Comparison of ENCODE assay signal across 8 cellular contexts in the genomic region with DNA sequence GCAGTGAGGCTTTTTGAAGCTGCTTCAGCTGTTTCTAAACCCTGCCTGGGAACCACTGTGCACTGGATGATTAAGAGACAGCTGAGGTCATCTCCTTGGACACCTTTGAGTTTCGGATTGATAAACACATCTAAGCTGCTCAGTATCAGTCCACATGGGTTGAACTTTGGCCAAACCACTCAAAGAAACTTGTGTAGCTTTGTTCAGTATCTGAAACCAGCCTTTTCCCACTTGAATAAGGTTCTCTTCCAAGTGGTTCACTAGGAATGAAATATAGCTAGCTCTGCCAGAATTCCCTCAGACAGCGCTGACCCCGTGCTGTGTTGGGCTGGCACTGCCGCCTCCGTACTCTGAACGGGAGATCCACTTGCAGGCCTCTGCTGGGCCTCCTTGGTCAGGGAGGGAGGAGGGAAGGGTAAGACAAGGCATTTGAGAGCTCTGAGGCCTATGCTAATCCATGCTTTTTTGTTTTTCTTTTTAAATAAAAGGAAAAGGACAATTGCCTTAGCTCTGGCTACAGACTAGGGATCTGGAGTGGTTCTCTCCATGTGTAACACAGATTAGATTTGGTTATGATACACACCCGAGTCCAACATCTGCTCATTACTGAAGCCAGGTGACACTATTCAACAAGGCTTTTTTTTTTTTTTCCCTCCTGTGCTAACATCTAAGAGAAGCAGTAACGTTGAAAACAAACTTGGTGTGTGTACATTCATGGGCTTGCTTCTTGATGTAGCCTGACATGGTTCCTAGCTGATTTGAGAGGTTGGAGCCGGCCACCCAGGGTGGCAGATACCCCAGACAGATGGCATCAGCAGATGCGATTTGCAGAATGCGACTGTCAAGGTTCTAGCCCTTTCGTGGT.
DNase-seq lines count a peak whose midpoint lies in the region; ATAC-seq and TF ChIP-seq lines count a peak whose summit lies in the region.

No MANE protein-coding gene starts in this region.

- intact Hi-C loops in lower lobe of right lung (cut with DNase I) = no loop called here

- peaks cover 74% of the 10 kb centered on the region for H3K79me2 ChIP-seq in DND-41 (ENCODE audit: insufficient read depth, low read length)

- H3K27ac Mint-ChIP-seq in chondrocyte (ENCODE audit: unreplicated experiment) = no peak overlapping the region

- no peak overlapping the region for H3K27ac ChIP-seq in DND-41 (ENCODE audit: low read length)
- peak overlapping the region; percentile 38 for H3K27ac ChIP-seq in lower lobe of right lung

- H3K4me1 ChIP-seq in DND-41 (ENCODE audit: insufficient read depth, low read length) = no peaks in the 10 kb centered on the region
- H3K4me1 ChIP-seq in lower lobe of right lung = peaks cover 18% of the 10 kb centered on the region

- DNase-seq in DND-41 (no peak), astrocyte of the spinal cord (ENCODE audit: low read depth, low spot score) (peak; percentile 88), lower lobe of right lung (no peak), NCI-H1105 treated with DMSO at 0.1 percent for 48 hours (lab: John Stamatoyannopoulos, UW) (no peak), chondrocyte (ENCODE audit: low spot score) (no peak)
- DNase-seq in activated CD4-positive, CD25-positive, alpha-beta regulatory T cell (lab: John Stamatoyannopoulos, UW) = no peak

- H4K20me1 ChIP-seq in DND-41 (ENCODE audit: insufficient read depth, low read length) = peaks cover 39% of the 10 kb centered on the region; the same call in 1 of the 2 replicates

- no peak overlapping the region for H3K4me2 ChIP-seq in DND-41 (ENCODE audit: insufficient read depth, low read length)

- no peak overlapping the region for H2AFZ ChIP-seq in DND-41 (ENCODE audit: low read depth, low read length)

- no peak overlapping the region for H3K4me3 Mint-ChIP-seq in chondrocyte (ENCODE audit: unreplicated experiment)

- no peak overlapping the region for H3K9ac ChIP-seq in DND-41 (ENCODE audit: low read depth, low read length)

- H3K36me3 ChIP-seq in DND-41 (ENCODE audit: insufficient read depth, low read length) = peaks cover 13% of the 10 kb centered on the region
- peaks cover 4% of the 10 kb centered on the region for H3K36me3 ChIP-seq in lower lobe of right lung

- H3K4me3 ChIP-seq in DND-41 (ENCODE audit: low read depth in 1 of 2, low read length in 2 of 2) (no peak overlapping the region), astrocyte of the spinal cord (ENCODE audit: low read depth, low read length) (no peak overlapping the region), lower lobe of right lung (no peak overlapping the region)

- H3K36me3 Mint-ChIP-seq in chondrocyte (ENCODE audit: low read depth) = peaks cover 4% of the 10 kb centered on the region

- peaks cover 30% of the 10 kb centered on the region for H3K4me1 Mint-ChIP-seq in chondrocyte (ENCODE audit: low read depth)

- H3K27me3 ChIP-seq in DND-41 (ENCODE audit: insufficient read depth, low read length, poor library complexity) = no peaks in the 10 kb centered on the region
- no peaks in the 10 kb centered on the region for H3K27me3 ChIP-seq in lower lobe of right lung (ENCODE audit: low read depth)

- no peaks in the 10 kb centered on the region for H3K27me3 Mint-ChIP-seq in chondrocyte (ENCODE audit: low read depth)

- H3K9me3 Mint-ChIP-seq in chondrocyte (ENCODE audit: low read depth) = no peaks in the 10 kb centered on the region

- TF ChIP-seq CTCF in DND-41 (IDR thresholded peaks at IDR 0.05; ENCODE audit: borderline replicate concordance, extremely low read depth, low read length, poor library complexity, severe bottlenecking) (no peak), astrocyte of the spinal cord (IDR thresholded peaks at IDR 0.05; ENCODE audit: low read depth, low read length) (no peak), lower lobe of right lung (IDR thresholded peaks at IDR 0.05) (no peak), chondrocyte (IDR thresholded peaks at IDR 0.05) (no peak)

- H3K9me3 ChIP-seq in DND-41 (ENCODE audit: insufficient read depth, low read length, severe bottlenecking) = no peaks in the 10 kb centered on the region
- no peaks in the 10 kb centered on the region for H3K9me3 ChIP-seq in lower lobe of right lung

- 0 out of 3 replicates have a peak, but pooled peaks have one; percentile 17 for ATAC-seq in DND-41 (ENCODE audit: insufficient read depth, low read depth)
- peak; percentile 96 for ATAC-seq in GM19372 (IDR thresholded peaks at IDR 0.05; ENCODE audit: low read depth, unreplicated experiment)
- ATAC-seq in HG03432 (IDR thresholded peaks at IDR 0.05; ENCODE audit: unreplicated experiment) = peak; percentile 98
- peak; percentile 75 to 82 for ATAC-seq in lower lobe of right lung

- in situ Hi-C loops in astrocyte of the spinal cord (cut with HindIII; ENCODE audit: low sequenced_read_pairs) = no loop called here

Comparison
In these comparisons a context has a peak if more than half of its experiments do, and no peak if none do; other contexts are left out.
1. ATAC-seq: peak in every context shown above with its lines; median percentile 98 in HG03432; 96 in GM19372; 78 in lower lobe of right lung; 17 in DND-41.